ENCODE assay signal across 1 cellular context in genomic region chr19:54319049-54319448, GRCh38.
TF ChIP-seq lines count a peak whose summit lies in the region.

No MANE protein-coding gene starts in this region.

TF ChIP-seq in GM12878, 131 proteins besides CTCF, POLR2A, EP300 and RAD21 (continues in another document):
- TF ChIP-seq MXI1 (IDR thresholded peaks at IDR 0.05; ENCODE audit: low read depth, low read length) (no peak), NRF1 (conservative IDR thresholded peaks at IDR 0.05; ENCODE audit: low read depth, low read length) (no peak), USF1 (IDR thresholded peaks at IDR 0.05; ENCODE audit: borderline replicate concordance, extremely low read length, insufficient read depth, low read depth, low read length) (no peak), SPI1 (IDR thresholded peaks at IDR 0.05; ENCODE audit: borderline replicate concordance, insufficient read depth, low read depth, low read length) (peak; percentile 49; the same call in 1 of the 2 replicates), CBFB (IDR thresholded peaks at IDR 0.05; ENCODE audit: low read depth) (no peak), RELB (IDR thresholded peaks at IDR 0.05; ENCODE audit: low read depth) (no peak), SIN3A (IDR thresholded peaks at IDR 0.05; ENCODE audit: low read depth, low read length) (no peak), PRDM15 (CRISPR knock-in tag; IDR thresholded peaks at IDR 0.05) (no peak), CREB1 (IDR thresholded peaks at IDR 0.05; ENCODE audit: low read depth) (peak; percentile 83), BCL11A (IDR thresholded peaks at IDR 0.05; ENCODE audit: low read depth, low read length) (no peak), JUNB (IDR thresholded peaks at IDR 0.05) (peak; percentile 21; the same call in 1 of the 2 replicates), MLLT1 (IDR thresholded peaks at IDR 0.05) (no peak), GATAD2B (conservative IDR thresholded peaks at IDR 0.05; ENCODE audit: low read depth) (no peak), ATF2 (IDR thresholded peaks at IDR 0.05; ENCODE audit: low read length) (no peak), ATF7 (IDR thresholded peaks at IDR 0.05; ENCODE audit: low read depth) (peak; percentile 90), CBX3 (IDR thresholded peaks at IDR 0.05; ENCODE audit: borderline replicate concordance, low read depth) (no peak), CREM (IDR thresholded peaks at IDR 0.05; ENCODE audit: low read depth) (peak; percentile 81), ASH2L (IDR thresholded peaks at IDR 0.05; ENCODE audit: borderline replicate concordance, low read depth) (no peak), E2F8 (IDR thresholded peaks at IDR 0.05; ENCODE audit: low read depth, partially characterized antibody) (no peak), ZNF274 (IDR thresholded peaks at IDR 0.05; ENCODE audit: insufficient read depth, insufficient read length) (no peak), E2F4 (IDR thresholded peaks at IDR 0.05; ENCODE audit: low read depth, low read length) (no peak), TAF1 (IDR thresholded peaks at IDR 0.05; ENCODE audit: borderline replicate concordance, low read depth, low read length) (no peak), IKZF2 (IDR thresholded peaks at IDR 0.05) (peak; percentile 58 to 65; a peak in 2 of 4 replicates), ZBTB11 (CRISPR knock-in tag; IDR thresholded peaks at IDR 0.05) (no peak), NKRF (conservative IDR thresholded peaks at IDR 0.05) (no peak), MEF2B (IDR thresholded peaks at IDR 0.05; ENCODE audit: partially characterized antibody, poor library complexity, severe bottlenecking) (no peak), SKIL (IDR thresholded peaks at IDR 0.05; ENCODE audit: low read depth, poor library complexity, severe bottlenecking) (no peak), CHD4 (IDR thresholded peaks at IDR 0.05) (no peak), HSF1 (IDR thresholded peaks at IDR 0.05; ENCODE audit: low read depth, low read length) (no peak)
